ENCODE assay signal across 6 cellular contexts in genomic region chr10:23299961-23300360, GRCh38. TPM values are rescaled to one million over a fixed set of nuclear protein-coding genes. Genes with fewer than 3 reads are reported as not detected.
"Had no signal": no experiment of that assay in that cellular context is flagged by ENCODE, and none has a peak within 500 bp of the region (broad histone marks: within the 10 kb centered on the region; RNA-seq: fewer than 3 reads in every experiment).

No MANE protein-coding gene starts in this region.

RNA-seq across cellular contexts. Expression of gene C10orf67, which starts 44.6 kb away (rescaled TPM):
- total RNA-seq: subcutaneous adipose tissue, thoracic aorta, transverse colon, ureter, urinary bladder, vagina had no signal
